7 cellular contexts compared by ENCODE assay signal in genomic region chr20:53216856-53217576, GRCh38.
DNase-seq lines count a peak whose midpoint lies in the region; ATAC-seq, FAIRE-seq and TF ChIP-seq lines count a peak whose summit lies in the region.

No MANE protein-coding gene starts in this region.

- H3K36me3 Mint-ChIP-seq in activated T-cell treated with anti-CD3 and anti-CD28 coated beads, Interleukin-2, amount 50 U/mL, for 72 hours (ENCODE audit: insufficient read depth in 2 of 2), result peaks cover 4 to 6% of the 10 kb centered on the region in 2 donors

- H3K27me3 Mint-ChIP-seq in activated T-cell treated with anti-CD3 and anti-CD28 coated beads, Interleukin-2, amount 50 U/mL, for 72 hours (ENCODE audit: low read depth), result no peaks in the 10 kb centered on the region

- no peak for TF ChIP-seq POLR2A in suprapubic skin (IDR thresholded peaks at IDR 0.05)

- no peaks in the 10 kb centered on the region for H3K4me1 ChIP-seq in NT2/D1 (ENCODE audit: insufficient read depth, insufficient read length)
- peaks cover 8 to 12% of the 10 kb centered on the region in 2 experiments for H3K4me1 ChIP-seq in neutrophil (ENCODE audit: control insufficient read depth in 1 of 2, insufficient read depth in 1 of 2, low read depth in 1 of 2, low read length in 1 of 2)
- peaks cover 15% of the 10 kb centered on the region for H3K4me1 ChIP-seq in suprapubic skin

- DNase-seq in GM18507 (ENCODE audit: extremely low spot score, insufficient read length, low read depth) (peak; percentile 50), NT2/D1 (ENCODE audit: low read depth, low spot score) (peak; percentile 59), fibroblast of pulmonary artery (ENCODE audit: low read depth) (peak; percentile 31), suprapubic skin (ENCODE audit: low spot score in 2 of 2) (peak; percentile 72 to 77)
- peak; percentile 81 to 84 for DNase-seq in activated T-cell treated with anti-CD3 and anti-CD28 coated beads, Interleukin-2, amount 50 U/mL, for 72 hours

- WGBS in suprapubic skin, result 12% methylated on average over 30 of the region's 32 CpGs

- peaks cover 13% of the 10 kb centered on the region for H3K27me3 ChIP-seq in NT2/D1 (ENCODE audit: insufficient read depth, insufficient read length)
- H3K27me3 ChIP-seq in neutrophil, result peaks cover 17% of the 10 kb centered on the region
- no peaks in the 10 kb centered on the region for H3K27me3 ChIP-seq in suprapubic skin

- FAIRE-seq in GM18507 (lab: Jason Lieb, UNC), result no peak

- peaks cover 3 to 4% of the 10 kb centered on the region in 2 donors for H3K9me3 Mint-ChIP-seq in activated T-cell treated with anti-CD3 and anti-CD28 coated beads, Interleukin-2, amount 50 U/mL, for 72 hours

- peak overlapping the region; percentile 72 for H3K27ac Mint-ChIP-seq in activated T-cell treated with anti-CD3 and anti-CD28 coated beads, Interleukin-2, amount 50 U/mL, for 72 hours

- no peak overlapping the region for H3K4me3 ChIP-seq in NT2/D1 (ENCODE audit: insufficient read length, low read depth)
- H3K4me3 ChIP-seq in fibroblast of pulmonary artery (replicated peaks; ENCODE audit: low read depth, low read length), result no peak overlapping the region
- no peak overlapping the region for H3K4me3 ChIP-seq in neutrophil (ENCODE audit: low read depth in 1 of 2, low read length in 1 of 2)
- H3K4me3 ChIP-seq in suprapubic skin, result peak overlapping the region; percentile 39

- TF ChIP-seq CTCF in fibroblast of pulmonary artery (IDR thresholded peaks at IDR 0.05; ENCODE audit: low read length, missing control alignments) (peak; percentile 78), neutrophil (IDR thresholded peaks at IDR 0.05) (peak; percentile 68), suprapubic skin (IDR thresholded peaks at IDR 0.05) (peak; percentile 61 to 86)

- peaks cover 34% of the 10 kb centered on the region for H3K4me1 Mint-ChIP-seq in activated T-cell treated with anti-CD3 and anti-CD28 coated beads, Interleukin-2, amount 50 U/mL, for 72 hours (ENCODE audit: low read depth)

- H3K36me3 ChIP-seq in NT2/D1 (ENCODE audit: insufficient read depth, insufficient read length, low read length) (no peaks in the 10 kb centered on the region), neutrophil (no peaks in the 10 kb centered on the region), suprapubic skin (no peaks in the 10 kb centered on the region)

- H3K9ac ChIP-seq in NT2/D1 (ENCODE audit: insufficient read length, low read depth), result no peak overlapping the region

- peak overlapping the region; percentile 59 to 73 for H3K4me3 Mint-ChIP-seq in activated T-cell treated with anti-CD3 and anti-CD28 coated beads, Interleukin-2, amount 50 U/mL, for 72 hours

- H3K9me3 ChIP-seq in NT2/D1 (ENCODE audit: insufficient read depth, low read length) (peaks cover 11% of the 10 kb centered on the region; the same call in 1 of the 2 replicates), neutrophil (no peaks in the 10 kb centered on the region), suprapubic skin (no peaks in the 10 kb centered on the region)

- H3K27ac ChIP-seq in neutrophil, result no peak overlapping the region
- H3K27ac ChIP-seq in suprapubic skin, result no peak overlapping the region

- ATAC-seq in HG03175 (IDR thresholded peaks at IDR 0.05; ENCODE audit: unreplicated experiment), result peak; percentile 82
- peak; percentile 83 to 85 for ATAC-seq in activated T-cell treated with anti-CD3 and anti-CD28 coated beads, Interleukin-2, amount 50 U/mL, for 72 hours (replicated peaks in 1 of 2)

- no peak for TF ChIP-seq EP300 in suprapubic skin (IDR thresholded peaks at IDR 0.05)

Comparison
In these comparisons a context has a peak if more than half of its experiments do, and no peak if none do; other contexts are left out.
1. DNase-seq: peak in every context shown above with its lines; median percentile 82 in activated T-cell treated with anti-CD3 and anti-CD28 coated beads, Interleukin-2, amount 50 U/mL, for 72 hours; 74 in suprapubic skin; 59 in NT2/D1; 50 in GM18507; 31 in fibroblast of pulmonary artery.